ENCODE assay signal across 19 cellular contexts in genomic region chr11:92401507-92401906, GRCh38.
DNase-seq lines count a peak whose midpoint lies in the region; FAIRE-seq and TF ChIP-seq lines count a peak whose summit lies in the region.
"Had no signal": no experiment of that assay in that cellular context is flagged by ENCODE, and none has a peak within 500 bp of the region (broad histone marks: within the 10 kb centered on the region; RNA-seq: fewer than 3 reads in every experiment).

No MANE protein-coding gene starts in this region.

- H3K27ac Mint-ChIP-seq in endodermal cell = peak overlapping the region; percentile 50
- H3K27ac Mint-ChIP-seq in mesothelial cell of epicardium = peak overlapping the region; percentile 42
- H3K27ac Mint-ChIP-seq: B cell; CD4-positive, alpha-beta T cell; IgD-negative memory B cell had no signal

- H3K27ac ChIP-seq in HUES64 (ENCODE audit: low read depth, low read length) = peak overlapping the region; percentile 60
- no peak overlapping the region for H3K27ac ChIP-seq in endodermal cell (ENCODE audit: low read depth, low read length)
- peak overlapping the region; percentile 82 for H3K27ac ChIP-seq in neuronal stem cell (replicated peaks; ENCODE audit: low read length)
- H3K27ac ChIP-seq: HL-60 had no signal

- H3K4me1 ChIP-seq in HUES64 (ENCODE audit: insufficient read depth, low read length) (peaks cover 41% of the 10 kb centered on the region), endodermal cell (ENCODE audit: control insufficient read depth, insufficient read depth, low read length) (no peaks in the 10 kb centered on the region), neuronal stem cell (ENCODE audit: control insufficient read depth in 2 of 2, insufficient read depth in 1 of 2, low read depth in 1 of 2, low read length in 2 of 2) (peaks cover 3 to 7% of the 10 kb centered on the region in 2 donors)

- no peak overlapping the region for H2BK15ac ChIP-seq in neuronal stem cell (ENCODE audit: low read length)

- no peaks in the 10 kb centered on the region for H3K27me3 ChIP-seq in HUES64 (ENCODE audit: insufficient read depth, low read length)
- H3K27me3 ChIP-seq in endodermal cell (ENCODE audit: control insufficient read depth, insufficient read depth, low read length, poor library complexity, severe bottlenecking) = no peaks in the 10 kb centered on the region
- peaks cover 0 to 2% (median 0%) of the 10 kb centered on the region in 3 experiments for H3K27me3 ChIP-seq in neuronal stem cell (ENCODE audit: control insufficient read depth in 3 of 3, insufficient read depth in 3 of 3, low read depth in 1 of 3, low read length in 3 of 3)

- no peaks in the 10 kb centered on the region for H3K36me3 ChIP-seq in HUES64 (ENCODE audit: insufficient read depth, low read length)
- no peaks in the 10 kb centered on the region for H3K36me3 ChIP-seq in endodermal cell (ENCODE audit: control insufficient read depth, insufficient read depth, low read length)
- H3K36me3 ChIP-seq in neuronal stem cell (replicated peaks in 1 of 2; ENCODE audit: control insufficient read depth in 2 of 2, insufficient read depth in 2 of 2, low read length in 2 of 2) = peaks cover 0 to 28% of the 10 kb centered on the region in 2 donors

- no peak overlapping the region for H3K18ac ChIP-seq in neuronal stem cell (ENCODE audit: low read length)

- no peak overlapping the region for H4K91ac ChIP-seq in neuronal stem cell (ENCODE audit: low read depth, low read length, poor library complexity)

- H3K9ac ChIP-seq in HUES64 (ENCODE audit: low read depth, low read length) (peak overlapping the region; percentile 37; the same call in 1 of the 2 replicates), endodermal cell (ENCODE audit: extremely low read depth, low read length, poor library complexity, severe bottlenecking) (no peak overlapping the region), neuronal stem cell (ENCODE audit: low read depth, low read length, poor library complexity) (no peak overlapping the region)

- H4K8ac ChIP-seq in neuronal stem cell (ENCODE audit: low read depth, low read length) = no peak overlapping the region

- H3K36me3 Mint-ChIP-seq in endodermal cell (ENCODE audit: low read depth) (peaks cover 7% of the 10 kb centered on the region), mesothelial cell of epicardium (peaks cover 17% of the 10 kb centered on the region)

- H3K9me3 ChIP-seq in HUES64 (ENCODE audit: insufficient read depth, low read depth, low read length) (0 out of 2 replicates have a peak, but pooled peaks cover 2% of the 10 kb centered on the region), endodermal cell (ENCODE audit: control insufficient read depth, low read length) (peaks cover 15% of the 10 kb centered on the region), neuronal stem cell (replicated peaks in 1 of 2; ENCODE audit: control insufficient read depth in 2 of 2, insufficient read depth in 1 of 2, low read depth in 1 of 2, low read length in 2 of 2) (peaks cover 5 to 16% of the 10 kb centered on the region in 2 donors)

- DNase-seq in endodermal cell (no peak), mesothelial cell of epicardium (ENCODE audit: low spot score in 2 of 2, unreplicated experiment in 2 of 2) (no peak), neuronal stem cell (ENCODE audit: low spot score) (peak; percentile 32), NCI-H748 (lab: John Stamatoyannopoulos, UW; ENCODE audit: unreplicated experiment) (no peak), urothelium cell line (ENCODE audit: low spot score) (no peak), DMS 273 treated with DMSO at 0.1 percent for 48 hours (lab: John Stamatoyannopoulos, UW) (no peak)
- DNase-seq: C1 segment of cervical spinal cord; Calu3; CD4-positive, alpha-beta T cell; DMS153; DMS79 treated with DMSO at 0.1 percent for 48 hours; EL had no signal

- H3K9me3 Mint-ChIP-seq in endodermal cell (peaks cover 6% of the 10 kb centered on the region), mesothelial cell of epicardium (peaks cover 20% of the 10 kb centered on the region)
- H3K9me3 Mint-ChIP-seq: CD4-positive, alpha-beta T cell had no signal

- H2BK5ac ChIP-seq in neuronal stem cell (ENCODE audit: low read length) = no peak overlapping the region

- TF ChIP-seq CTCF in endodermal cell (conservative IDR thresholded peaks at IDR 0.05) (no peak), mesothelial cell of epicardium (IDR thresholded peaks at IDR 0.05; ENCODE audit: unreplicated experiment) (no peak)

- no peak overlapping the region for H2AK5ac ChIP-seq in neuronal stem cell (ENCODE audit: low read depth, low read length)

- no peak overlapping the region for H3K14ac ChIP-seq in neuronal stem cell (ENCODE audit: low read length)

- H3K4me1 Mint-ChIP-seq in endodermal cell = peaks cover 18% of the 10 kb centered on the region
- peaks cover 33% of the 10 kb centered on the region for H3K4me1 Mint-ChIP-seq in mesothelial cell of epicardium
- H3K4me1 Mint-ChIP-seq: B cell, IgD-negative memory B cell had no signal

- no peak overlapping the region for H3K23ac ChIP-seq in neuronal stem cell (ENCODE audit: low read depth, low read length, poor library complexity)

- no peak overlapping the region for H2BK120ac ChIP-seq in neuronal stem cell (ENCODE audit: low read depth, low read length)

- no peak overlapping the region for H3K4me3 Mint-ChIP-seq in endodermal cell
- H3K4me3 Mint-ChIP-seq in mesothelial cell of epicardium = no peak overlapping the region
- H3K4me3 Mint-ChIP-seq: B cell; CD4-positive, alpha-beta T cell; IgD-negative memory B cell had no signal

- no peak overlapping the region for H3K4me2 ChIP-seq in neuronal stem cell (ENCODE audit: insufficient read depth, low read length, poor library complexity, severe bottlenecking)

- H2BK12ac ChIP-seq in neuronal stem cell (ENCODE audit: low read length) = no peak overlapping the region

- FAIRE-seq in urothelium cell line (lab: Jason Lieb, UNC) = no peak
- FAIRE-seq: A204.1, G401.6, GM12891 had no signal

- H2AFZ ChIP-seq in neuronal stem cell (ENCODE audit: low read length) = no peak overlapping the region

- H3K79me1 ChIP-seq in neuronal stem cell (ENCODE audit: low read depth, low read length) = no peaks in the 10 kb centered on the region

- no peak overlapping the region for H3K4me3 ChIP-seq in HUES64 (ENCODE audit: low read length)
- H3K4me3 ChIP-seq in endodermal cell (ENCODE audit: low read length) = no peak overlapping the region
- no peak overlapping the region for H3K4me3 ChIP-seq in neuronal stem cell (ENCODE audit: low read length in 2 of 2)

- H3K27me3 Mint-ChIP-seq in endodermal cell (ENCODE audit: insufficient read depth) (no peaks in the 10 kb centered on the region), mesothelial cell of epicardium (ENCODE audit: low read depth) (no peaks in the 10 kb centered on the region)
- H3K27me3 Mint-ChIP-seq: B cell; CD4-positive, alpha-beta T cell had no signal

- no peak overlapping the region for H3K4ac ChIP-seq in neuronal stem cell (ENCODE audit: low read length)
